1 cellular context compared by ENCODE assay signal in genomic region chr3:61639991-61640390, GRCh38.
TF ChIP-seq lines count a peak whose summit lies in the region.

No MANE protein-coding gene starts in this region.

TF ChIP-seq in GM12878, 131 proteins besides CTCF, POLR2A, EP300 and RAD21 (continued from another document):
- no peak for TF ChIP-seq BCLAF1 (IDR thresholded peaks at IDR 0.05)
- TF ChIP-seq ATF7 (IDR thresholded peaks at IDR 0.05; ENCODE audit: low read depth), result no peak
TF ChIP-seq in GM12878: peak in this region for 1.
